In the genomic region with DNA sequence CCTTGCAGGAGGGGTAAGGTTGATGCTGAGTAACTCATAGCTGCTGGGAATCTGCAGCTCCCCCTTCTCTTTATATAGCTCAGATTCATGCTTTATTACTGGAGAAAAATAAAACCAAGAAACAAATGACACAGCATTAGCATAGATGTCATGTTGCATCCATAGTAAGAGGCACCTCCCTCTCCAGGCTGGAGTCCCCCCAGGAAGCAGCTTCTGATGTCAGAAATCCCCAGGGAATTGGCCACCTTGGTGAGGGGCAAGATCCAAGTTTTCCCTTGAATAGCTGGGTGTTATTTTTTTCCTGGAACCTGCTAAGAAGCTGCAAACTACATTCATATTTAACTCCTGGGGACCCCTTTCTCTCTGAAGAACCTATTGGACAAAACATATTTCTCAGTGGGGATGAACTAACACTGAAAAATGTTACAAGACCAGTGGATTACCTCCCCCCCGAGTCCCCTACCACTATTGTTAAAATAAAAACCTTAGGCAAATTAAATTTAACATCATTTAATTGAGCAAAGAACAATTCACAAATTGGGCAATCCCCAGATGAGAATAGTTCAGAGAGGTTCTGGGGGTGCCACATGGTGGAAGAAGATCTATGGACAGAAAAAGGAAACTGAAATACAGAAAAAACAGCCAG, we compare ENCODE assay signal across 17 cellular contexts.
"Had no signal": no experiment of that assay in that cellular context is flagged by ENCODE, and none has a peak within 500 bp of the region (broad histone marks: within the 10 kb centered on the region; RNA-seq: fewer than 3 reads in every experiment).

No MANE protein-coding gene starts in this region.

- ATAC-seq: left colon; left ventricle myocardium superior; stimulated activated naive B cell treated with anti-CD40 and anti-IgM and Interleukin-4, amounts not matched to agents 10 μg/mL and 1 μg/mL and 100 μg/mL, for 72 hours had no signal

- H3K4me1 ChIP-seq: colonic mucosa, right atrium auricular region, tibial artery, uterus had no signal

- DNase-seq: colonic mucosa; effector CD4-positive, alpha-beta T cell; endodermal cell; foreskin melanocyte; head of caudate nucleus; left colon; left ventricle myocardium superior; naive B cell; small intestine; stimulated activated CD4-positive, alpha-beta T cell treated with anti-CD3 and anti-CD28 coated beads, Interleukin-4, amount 100 ng/mL, for 4 hours; stimulated activated naive B cell treated with anti-CD40 and anti-IgM and Interleukin-4, amounts not matched to agents 10 μg/mL and 1 μg/mL and 100 μg/mL, for 72 hours; tibial artery; uterus had no signal

- H3K36me3 ChIP-seq: colonic mucosa, right atrium auricular region, tibial artery, upper lobe of left lung, uterus had no signal

- H3K4me1 Mint-ChIP-seq: endodermal cell, naive B cell, nephron had no signal

- H3K4me3 ChIP-seq: colonic mucosa, hepatocyte, right atrium auricular region, tibial artery, upper lobe of left lung, uterus had no signal

- H3K9me3 ChIP-seq: colonic mucosa, tibial artery, uterus had no signal

- H3K27ac ChIP-seq: colonic mucosa, hepatocyte, right atrium auricular region, tibial artery, uterus had no signal

- H3K27me3 ChIP-seq: colonic mucosa, hepatocyte, right atrium auricular region, tibial artery, upper lobe of left lung, uterus had no signal

- H3K27ac Mint-ChIP-seq: endodermal cell; naive B cell; nephron; stimulated activated naive B cell treated with anti-CD40 and anti-IgM and Interleukin-4, amounts not matched to agents 10 μg/mL and 1 μg/mL and 100 μg/mL, for 72 hours had no signal

- H3K4me3 Mint-ChIP-seq: endodermal cell; naive B cell; nephron; stimulated activated naive B cell treated with anti-CD40 and anti-IgM and Interleukin-4, amounts not matched to agents 10 μg/mL and 1 μg/mL and 100 μg/mL, for 72 hours had no signal
